8 cellular contexts compared by ENCODE assay signal in the genomic region with DNA sequence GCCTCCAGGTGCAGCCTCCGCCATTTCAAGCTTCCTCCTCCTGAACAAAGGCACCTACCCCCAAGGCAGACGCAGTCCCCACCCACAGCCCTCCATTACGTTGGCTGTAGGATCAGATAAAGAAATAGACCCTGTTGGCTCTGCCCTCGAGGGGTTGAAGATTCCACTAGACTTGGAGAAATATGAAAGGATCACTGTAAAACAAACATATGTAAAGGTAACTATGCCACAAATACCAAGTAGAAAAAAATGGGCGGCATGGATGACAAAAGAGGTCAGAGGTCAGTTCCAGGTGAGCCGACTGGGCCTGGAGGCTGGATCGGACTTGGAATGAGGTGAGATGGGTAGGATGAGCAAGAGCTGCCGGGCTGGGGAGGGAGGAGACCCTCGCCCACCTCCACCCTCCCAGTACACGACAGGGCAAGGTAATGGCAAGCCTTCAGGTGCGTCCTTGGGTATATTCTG.
DNase-seq lines count a peak whose midpoint lies in the region; ATAC-seq and TF ChIP-seq lines count a peak whose summit lies in the region.

No MANE protein-coding gene starts in this region.

- H3K27me3 Mint-ChIP-seq in Calu3 (ENCODE audit: unreplicated experiment) (no peaks in the 10 kb centered on the region), activated B cell treated with CpG ODN at 0.5 μM for 24 hours (no peaks in the 10 kb centered on the region), glutamatergic neuron (ENCODE audit: unreplicated experiment) (peaks cover 20% of the 10 kb centered on the region), progenitor cell of endocrine pancreas (peaks cover 3% of the 10 kb centered on the region)

- in situ Hi-C loops in GM13976 (cut with MboI; ENCODE audit: low sequenced_read_pairs, unreplicated experiment), result no loop called here

- BruUV-seq in Calu3 (replicated peaks; lab: Mats Ljungman, UMichigan), result no TSS peak

- intact Hi-C loops in Calu3 (cut with micrococcal nuclease; ENCODE audit: unreplicated experiment) (no loop called here), activated B cell treated with CpG ODN at 0.5 μM for 24 hours (cut with micrococcal nuclease) (loop anchor here (2.0 to 5.0 kb wide), 2 partner anchors 22 to 269 kb away; no protein-coding TSS in a partner anchor)

- no peak overlapping the region for H3K27ac Mint-ChIP-seq in Calu3 (ENCODE audit: unreplicated experiment)
- peak overlapping the region; percentile 1 for H3K27ac Mint-ChIP-seq in activated B cell treated with CpG ODN at 0.5 μM for 24 hours
- H3K27ac Mint-ChIP-seq in glutamatergic neuron (ENCODE audit: unreplicated experiment), result peak overlapping the region; percentile 77
- peak overlapping the region; percentile 96 for H3K27ac Mint-ChIP-seq in progenitor cell of endocrine pancreas

- CTCF ChIA-PET in Calu3 (lab: Charles Lee) (interaction anchor here (0.6 to 1.6 kb wide), 3 partner anchors 97 to 244 kb away, joined by 3 to 8 read pairs (median 5); no protein-coding TSS in a partner anchor), activated B cell treated with CpG ODN at 0.5 μM for 24 hours (lab: Charles Lee) (no interaction called here)

- peaks cover 9% of the 10 kb centered on the region for H3K4me1 Mint-ChIP-seq in Calu3 (ENCODE audit: low read depth, unreplicated experiment)
- peaks cover 29% of the 10 kb centered on the region for H3K4me1 Mint-ChIP-seq in activated B cell treated with CpG ODN at 0.5 μM for 24 hours
- H3K4me1 Mint-ChIP-seq in glutamatergic neuron (ENCODE audit: low read depth, unreplicated experiment), result peaks cover 60% of the 10 kb centered on the region
- peaks cover 38% of the 10 kb centered on the region for H3K4me1 Mint-ChIP-seq in progenitor cell of endocrine pancreas (ENCODE audit: low read depth)

- TF ChIP-seq CTCF in Calu3 (IDR thresholded peaks at IDR 0.05; ENCODE audit: unreplicated experiment) (no peak), activated B cell treated with CpG ODN at 0.5 μM for 24 hours (IDR thresholded peaks at IDR 0.05) (no peak), glutamatergic neuron (IDR thresholded peaks at IDR 0.05; ENCODE audit: partially characterized antibody, unreplicated experiment) (no peak), progenitor cell of endocrine pancreas (IDR thresholded peaks at IDR 0.05; ENCODE audit: unreplicated experiment) (no peak), GM13976 (IDR thresholded peaks at IDR 0.05; ENCODE audit: borderline replicate concordance, control extremely low read depth, extremely low read depth, insufficient read depth, missing control alignments) (no peak)

- DNase-seq in Calu3 (no peak), activated B cell treated with CpG ODN at 0.5 μM for 24 hours (no peak), glutamatergic neuron (no peak), progenitor cell of endocrine pancreas (ENCODE audit: low spot score, unreplicated experiment) (no peak), GM13976 (ENCODE audit: low spot score) (no peak), dedifferentiated amniotic fluid mesenchymal stem cell (ENCODE audit: extremely low spot score) (no peak), NCI-H748 treated with DMSO at 0.1 percent for 48 hours (lab: John Stamatoyannopoulos, UW) (no peak)

- H3K9me3 Mint-ChIP-seq in Calu3 (ENCODE audit: low read depth, unreplicated experiment), result no peaks in the 10 kb centered on the region
- H3K9me3 Mint-ChIP-seq in activated B cell treated with CpG ODN at 0.5 μM for 24 hours, result no peaks in the 10 kb centered on the region
- peaks cover 22% of the 10 kb centered on the region for H3K9me3 Mint-ChIP-seq in glutamatergic neuron (ENCODE audit: unreplicated experiment)
- no peaks in the 10 kb centered on the region for H3K9me3 Mint-ChIP-seq in progenitor cell of endocrine pancreas (ENCODE audit: low read depth)

- ATAC-seq in activated B cell treated with CpG ODN at 0.5 μM for 24 hours (ENCODE audit: low read depth) (no peak), GM21529 (IDR thresholded peaks at IDR 0.05; ENCODE audit: unreplicated experiment) (no peak)

- H3K4me3 Mint-ChIP-seq in Calu3 (ENCODE audit: low read depth, unreplicated experiment) (peak overlapping the region; percentile 80), activated B cell treated with CpG ODN at 0.5 μM for 24 hours (peak overlapping the region; percentile 64), glutamatergic neuron (ENCODE audit: unreplicated experiment) (peak overlapping the region; percentile 81), progenitor cell of endocrine pancreas (ENCODE audit: low read depth) (peak overlapping the region; percentile 72)

- POLR2A ChIA-PET in activated B cell treated with CpG ODN at 0.5 μM for 24 hours (lab: Charles Lee), result interaction anchor here (0.6 to 2.5 kb wide), 6 partner anchors 18 to 354 kb away, joined by 3 to 9 read pairs (median 4); no protein-coding TSS in a partner anchor

- H3K36me3 Mint-ChIP-seq in Calu3 (ENCODE audit: insufficient read depth, unreplicated experiment), result peaks cover 23% of the 10 kb centered on the region
- peaks cover 19% of the 10 kb centered on the region for H3K36me3 Mint-ChIP-seq in activated B cell treated with CpG ODN at 0.5 μM for 24 hours (ENCODE audit: low read depth)
- peaks cover 16% of the 10 kb centered on the region for H3K36me3 Mint-ChIP-seq in glutamatergic neuron (ENCODE audit: unreplicated experiment)
- H3K36me3 Mint-ChIP-seq in progenitor cell of endocrine pancreas (ENCODE audit: insufficient read depth), result peaks cover 16% of the 10 kb centered on the region
